In genomic region chr4:46844325-46844917, GRCh38 we compare ENCODE assay signal across 8 cellular contexts.
DNase-seq lines count a peak whose midpoint lies in the region; ATAC-seq and TF ChIP-seq lines count a peak whose summit lies in the region.

No MANE protein-coding gene starts in this region.

- peak; percentile 69 for ATAC-seq in GM18861 (IDR thresholded peaks at IDR 0.05; ENCODE audit: unreplicated experiment)
- no peak for ATAC-seq in IMR-90 (ENCODE audit: low read depth)
- ATAC-seq in HG03095 (IDR thresholded peaks at IDR 0.05; ENCODE audit: unreplicated experiment), result no peak

- H3K23ac ChIP-seq in IMR-90 (ENCODE audit: low read depth, low read length), result no peak overlapping the region

- no peak overlapping the region for H3K4ac ChIP-seq in IMR-90 (ENCODE audit: low read depth, low read length)

- no peak overlapping the region for H2BK20ac ChIP-seq in IMR-90 (ENCODE audit: low read depth, low read length)

- H3K27ac ChIP-seq in IMR-90 (ENCODE audit: insufficient read depth, low read length) (no peak overlapping the region), RWPE1 (no peak overlapping the region)

- no peak for DNase-seq in CD14-positive monocyte (ENCODE audit: low spot score)
- peak; percentile 61 for DNase-seq in IMR-90
- peak; percentile 11 for DNase-seq in RWPE1 (ENCODE audit: low spot score)
- peak; percentile 75 for DNase-seq in astrocyte of the hippocampus (ENCODE audit: low read depth, low spot score)
- peak; percentile 42 for DNase-seq in kidney glomerular epithelial cell (lab: John Stamatoyannopoulos, UW)
- DNase-seq in stimulated activated CD8-positive, alpha-beta memory T cell treated with anti-CD3 and anti-CD28 coated beads, Interleukin-15, amount 100 ng/mL, for 24 hours (ENCODE audit: low read depth), result peak; percentile 13

- intact Hi-C loops in CD14-positive monocyte (cut with micrococcal nuclease), result no loop called here
- intact Hi-C loops in IMR-90 (cut with micrococcal nuclease), result loop anchor here (1.0 to 10.0 kb wide), 6 partner anchors 88 to 540 kb away; no protein-coding TSS in a partner anchor

- no peak overlapping the region for H2AK9ac ChIP-seq in IMR-90 (replicated peaks; ENCODE audit: low read depth, low read length, poor library complexity)

- no peak overlapping the region for H4K91ac ChIP-seq in IMR-90 (ENCODE audit: insufficient read depth, low read depth, low read length)

- no peaks in the 10 kb centered on the region for H4K20me1 ChIP-seq in IMR-90 (ENCODE audit: insufficient read depth, low read length)

- no peak overlapping the region for H2BK5ac ChIP-seq in IMR-90 (ENCODE audit: low read depth, low read length, poor library complexity, severe bottlenecking)

- no peaks in the 10 kb centered on the region for H3K36me3 ChIP-seq in IMR-90 (ENCODE audit: control insufficient read depth, insufficient read depth, low read length)

- no peak overlapping the region for H3K14ac ChIP-seq in IMR-90 (replicated peaks; ENCODE audit: low read depth, low read length)

- no peak overlapping the region for H3K18ac ChIP-seq in IMR-90 (ENCODE audit: low read depth, low read length)

- no peak for TF ChIP-seq POLR2A in IMR-90 (IDR thresholded peaks at IDR 0.05; ENCODE audit: low read depth, low read length)

- H3K27ac Mint-ChIP-seq in CD14-positive monocyte, result no peak overlapping the region

- no peak overlapping the region for H3K4me3 ChIP-seq in IMR-90 (ENCODE audit: insufficient read depth, low read depth, low read length)

- peaks cover 0 to 5% (median 0%) of the 10 kb centered on the region in 3 donors for H3K27me3 Mint-ChIP-seq in CD14-positive monocyte (ENCODE audit: low read depth in 3 of 3)

- H3K27me3 ChIP-seq in IMR-90 (ENCODE audit: control insufficient read depth, insufficient read depth, low read length), result no peaks in the 10 kb centered on the region; the same call in 1 of the 2 replicates

- no peaks in the 10 kb centered on the region for H3K9me3 ChIP-seq in IMR-90 (ENCODE audit: control insufficient read depth, insufficient read depth, low read length)

- H3K79me1 ChIP-seq in IMR-90 (ENCODE audit: low read depth in 1 of 2, low read length in 2 of 2), result no peaks in the 10 kb centered on the region

- no CpG with 5 or more reads among the region's 8 CpGs for WGBS in IMR-90 (ENCODE audit: extremely low coverage in 2 of 2, insufficient read length in 1 of 2), 2 experiments

- no peak overlapping the region for H2AFZ ChIP-seq in IMR-90 (replicated peaks; ENCODE audit: low read length, poor library complexity)

- CTCF ChIA-PET in IMR-90 (lab: Yijun Ruan, JAX), result interaction anchor here (0.7 to 2.1 kb wide), 8 partner anchors 9 to 1836 kb away, joined by 3 to 6 read pairs (median 4); no protein-coding TSS in a partner anchor
- CTCF ChIA-PET in RWPE1 (lab: Yijun Ruan, JAX), result interaction anchor here (0.6 to 1.5 kb wide), 4 partner anchors 13 to 539 kb away, joined by 3 to 7 read pairs (median 4); no protein-coding TSS in a partner anchor

- H2BK15ac ChIP-seq in IMR-90 (ENCODE audit: low read depth, low read length), result no peak overlapping the region; the same call in 2 of the 3 replicates

- no peak overlapping the region for H2BK120ac ChIP-seq in IMR-90 (ENCODE audit: low read depth, low read length)

- POLR2A ChIA-PET in IMR-90 (lab: Charles Lee; ENCODE audit: unreplicated experiment), result no interaction called here
- POLR2A ChIA-PET in RWPE1 (lab: Yijun Ruan, JAX; ENCODE audit: low non-redundant PET), result no interaction called here

- peaks cover 2% of the 10 kb centered on the region for H3K4me1 Mint-ChIP-seq in CD14-positive monocyte

- no peaks in the 10 kb centered on the region for H3K9me3 Mint-ChIP-seq in CD14-positive monocyte

- in situ Hi-C loops in IMR-90 (cut with MboI; ENCODE audit: low sequenced_read_pairs), result no loop called here

- peak; percentile 73 for TF ChIP-seq RAD21 in IMR-90 (IDR thresholded peaks at IDR 0.05; ENCODE audit: low read length)

- peak overlapping the region; percentile 82; the same call in 1 of the 2 replicates for H3K4me2 ChIP-seq in IMR-90 (ENCODE audit: low read depth, low read length)

- BruUV-seq in IMR-90 (replicated peaks; lab: Mats Ljungman, UMichigan), result no TSS peak

- dilution Hi-C loops in IMR-90 (cut with HindIII; ENCODE audit: low sequenced_read_pairs, unreplicated experiment), result no loop called here

- H3K9ac ChIP-seq in IMR-90 (ENCODE audit: low read depth, low read length), result no peak overlapping the region

- no peak overlapping the region for H3K56ac ChIP-seq in IMR-90 (ENCODE audit: extremely low read depth, insufficient read depth, low read length)

- TF ChIP-seq CTCF in CD14-positive monocyte (IDR thresholded peaks at IDR 0.05), result peak; percentile 79
- TF ChIP-seq CTCF in IMR-90 (conservative IDR thresholded peaks at IDR 0.05; ENCODE audit: low read depth, low read length), result peak; percentile 75
- peak; percentile 69 for TF ChIP-seq CTCF in RWPE1 (conservative IDR thresholded peaks at IDR 0.05; ENCODE audit: low read depth)

- H3K36me3 Mint-ChIP-seq in CD14-positive monocyte, result no peaks in the 10 kb centered on the region

- H2AK5ac ChIP-seq in IMR-90 (ENCODE audit: low read depth, low read length), result no peak overlapping the region

- no peak overlapping the region for H4K5ac ChIP-seq in IMR-90 (ENCODE audit: low read depth, low read length)

- no peak overlapping the region for H4K8ac ChIP-seq in IMR-90 (ENCODE audit: low read depth in 2 of 2, low read length in 2 of 2)

- H3K4me1 ChIP-seq in IMR-90 (ENCODE audit: control insufficient read depth, insufficient read depth, low read length), result no peaks in the 10 kb centered on the region; the same call in 1 of the 2 replicates

- H3K4me3 Mint-ChIP-seq in CD14-positive monocyte, result no peak overlapping the region

- H3K9me1 ChIP-seq in IMR-90 (ENCODE audit: insufficient read depth, low read length), result no peaks in the 10 kb centered on the region

TF ChIP-seq in IMR-90, 13 proteins besides CTCF, POLR2A, EP300 and RAD21:
- TF ChIP-seq SMC3 (IDR thresholded peaks at IDR 0.05; ENCODE audit: low read depth, low read length), result peak; percentile 74
- peak; percentile 63 for TF ChIP-seq USF2 (IDR thresholded peaks at IDR 0.05; ENCODE audit: low read depth, low read length)
- no peak for TF ChIP-seq CEBPB (IDR thresholded peaks at IDR 0.05; ENCODE audit: low read depth, low read length)
